ENCODE assay signal across 9 cellular contexts in genomic region chr16:23496826-23497542, GRCh38. TPM values are rescaled to one million over a fixed set of nuclear protein-coding genes. Genes with fewer than 3 reads are reported as not detected.
DNase-seq lines count a peak whose midpoint lies in the region; ATAC-seq, FAIRE-seq and TF ChIP-seq lines count a peak whose summit lies in the region.
"Had no signal": no experiment of that assay in that cellular context is flagged by ENCODE, and none has a peak within 500 bp of the region (broad histone marks: within the 10 kb centered on the region; RNA-seq: fewer than 3 reads in every experiment).

No MANE protein-coding gene starts in this region.

- no peak for TF ChIP-seq POLR2A in suprapubic skin (IDR thresholded peaks at IDR 0.05)

- no peak for TF ChIP-seq EP300 in suprapubic skin (IDR thresholded peaks at IDR 0.05)

- H3K4me3 Mint-ChIP-seq in activated CD4-positive, alpha-beta T cell treated with anti-CD3 and anti-CD28 coated beads, Interleukin-2, amount 10 ng/mL, durations not matched to agents 24 days and 14 days = no peak overlapping the region

- H3K9me3 Mint-ChIP-seq in activated CD4-positive, alpha-beta T cell treated with anti-CD3 and anti-CD28 coated beads, Interleukin-2, amount 10 ng/mL, durations not matched to agents 24 days and 14 days = no peaks in the 10 kb centered on the region

- no peaks in the 10 kb centered on the region for H3K27me3 ChIP-seq in suprapubic skin

- H3K36me3 ChIP-seq in kidney (ENCODE audit: control insufficient read depth in 1 of 2, insufficient read depth in 2 of 2, low read length in 2 of 2) (peaks cover 14 to 36% of the 10 kb centered on the region in 2 donors), suprapubic skin (peaks cover 35% of the 10 kb centered on the region)

- peak overlapping the region; percentile 77 to 86 for H3K27ac ChIP-seq in kidney (ENCODE audit: low read depth in 2 of 2, low read length in 2 of 2)
- H3K27ac ChIP-seq in suprapubic skin = peak overlapping the region; percentile 53

- H3K9ac ChIP-seq in kidney (ENCODE audit: low read length in 2 of 2) = peak overlapping the region in 1 of 2 donors; percentile 30

- H3K36me3 Mint-ChIP-seq in activated CD4-positive, alpha-beta T cell treated with anti-CD3 and anti-CD28 coated beads, Interleukin-2, amount 10 ng/mL, durations not matched to agents 24 days and 14 days (ENCODE audit: low read depth) = peaks cover 32% of the 10 kb centered on the region

- H3K4me1 ChIP-seq in kidney (ENCODE audit: control insufficient read depth in 1 of 2, insufficient read depth in 1 of 2, low read depth in 1 of 2, low read length in 2 of 2) = peaks cover 29 to 38% of the 10 kb centered on the region in 2 donors
- peaks cover 66% of the 10 kb centered on the region for H3K4me1 ChIP-seq in suprapubic skin

- peak overlapping the region; percentile 0 for H3K27ac Mint-ChIP-seq in activated CD4-positive, alpha-beta T cell treated with anti-CD3 and anti-CD28 coated beads, Interleukin-2, amount 10 ng/mL, durations not matched to agents 24 days and 14 days

- WGBS in suprapubic skin = 17% methylated on average over 12 of the region's 12 CpGs

- H3K4me3 ChIP-seq in cardiac fibroblast (replicated peaks in 1 of 2; ENCODE audit: low read depth in 2 of 2, low read length in 2 of 2) (no peak overlapping the region), kidney (ENCODE audit: low read length in 2 of 2) (peak overlapping the region in 1 of 2 donors; percentile 19), suprapubic skin (peak overlapping the region; percentile 2)
- H3K4me3 ChIP-seq: A549 had no signal

- no peak for DNase-seq in activated CD4-positive, alpha-beta T cell treated with anti-CD3 and anti-CD28 coated beads, Interleukin-2, amount 10 ng/mL, durations not matched to agents 24 days and 14 days
- no peak for DNase-seq in activated CD4-positive, alpha-beta T cell treated with anti-CD3 and anti-CD28 coated beads for 48 hours
- DNase-seq in cardiac fibroblast (ENCODE audit: low read depth in 2 of 2) = peak; percentile 63 to 67
- DNase-seq in kidney = peak; percentile 79
- DNase-seq in suprapubic skin (ENCODE audit: low spot score in 2 of 2) = no peak
- no peak for DNase-seq in occipital lobe (lab: John Stamatoyannopoulos, UW)
- DNase-seq in SW 1271 (lab: John Stamatoyannopoulos, UW) = no peak

- no peaks in the 10 kb centered on the region for H3K27me3 Mint-ChIP-seq in activated CD4-positive, alpha-beta T cell treated with anti-CD3 and anti-CD28 coated beads, Interleukin-2, amount 10 ng/mL, durations not matched to agents 24 days and 14 days

- no peak for FAIRE-seq in kidney (lab: Jason Lieb, UNC)
- FAIRE-seq: A549 had no signal

- intact Hi-C loops in activated CD4-positive, alpha-beta T cell treated with anti-CD3 and anti-CD28 coated beads, Interleukin-2, amount 10 ng/mL, durations not matched to agents 24 days and 14 days (cut with micrococcal nuclease) = no loop called here
- intact Hi-C loops in kidney (cut with DNase I) = no loop called here

- TF ChIP-seq CTCF in cardiac fibroblast (IDR thresholded peaks at IDR 0.05; ENCODE audit: low read depth, low read length) = no peak
- no peak for TF ChIP-seq CTCF in kidney (IDR thresholded peaks at IDR 0.05; ENCODE audit: borderline replicate concordance, extremely low read depth, insufficient read depth)
- no peak for TF ChIP-seq CTCF in suprapubic skin (IDR thresholded peaks at IDR 0.05)

- H3K4me1 Mint-ChIP-seq in activated CD4-positive, alpha-beta T cell treated with anti-CD3 and anti-CD28 coated beads, Interleukin-2, amount 10 ng/mL, durations not matched to agents 24 days and 14 days = peaks cover 18% of the 10 kb centered on the region

- H3K9me3 ChIP-seq in kidney (ENCODE audit: control insufficient read depth in 1 of 2, low read length in 2 of 2) = no peaks in the 10 kb centered on the region
- H3K9me3 ChIP-seq in suprapubic skin = no peaks in the 10 kb centered on the region
- H3K9me3 ChIP-seq: A549 had no signal

- ATAC-seq in HG02571 (IDR thresholded peaks at IDR 0.05; ENCODE audit: unreplicated experiment) = no peak
- ATAC-seq: A549 had no signal

RNA-seq across cellular contexts. Expression of gene GGA2, which starts 13.3 kb away (rescaled TPM):
- 109 and 113 TPM in 2 replicates for total RNA-seq in activated CD4-positive, alpha-beta T cell treated with anti-CD3 and anti-CD28 coated beads, Interleukin-2, amount 10 ng/mL, durations not matched to agents 24 days and 14 days
- total RNA-seq in kidney (79.9 TPM), suprapubic skin (100 to 1,000 TPM in 1 of 4 donors, 10 to 100 TPM in 3; 44.1 to 117 (median 53.4) TPM), occipital lobe (27.8 TPM)
- 43.5 TPM for polyA plus RNA-seq in kidney (ENCODE audit: insufficient read depth, low read depth, low replicate concordance)

RNA-seq across cellular contexts. Expression of gene COG7, which starts 44.0 kb away (rescaled TPM):
- 21.6 and 25.6 TPM in 2 replicates for total RNA-seq in activated CD4-positive, alpha-beta T cell treated with anti-CD3 and anti-CD28 coated beads, Interleukin-2, amount 10 ng/mL, durations not matched to agents 24 days and 14 days
- total RNA-seq in kidney (25.2 TPM), suprapubic skin (10 to 100 TPM; 16.3 to 73.7 (median 24.6) TPM), occipital lobe (16.7 TPM)
- polyA plus RNA-seq in kidney (ENCODE audit: insufficient read depth, low read depth, low replicate concordance) = 27.0 TPM

Comparison
In these comparisons a context has a peak if more than half of its experiments do, and no peak if none do; other contexts are left out.
1. DNase-seq: peak in cardiac fibroblast (2 of 2) and kidney (single experiment); none in activated CD4-positive, alpha-beta T cell treated with anti-CD3 and anti-CD28 coated beads, Interleukin-2, amount 10 ng/mL, durations not matched to agents 24 days and 14 days (single experiment), activated CD4-positive, alpha-beta T cell treated with anti-CD3 and anti-CD28 coated beads for 48 hours (single experiment), suprapubic skin (0 of 2), occipital lobe (single experiment) and SW 1271 (0 of 2).